Comparison of ENCODE assay signal across 8 cellular contexts in genomic region chr19:10339380-10339960, GRCh38. TPM values are rescaled to one million over a fixed set of nuclear protein-coding genes. Genes with fewer than 3 reads are reported as not detected.
DNase-seq lines count a peak whose midpoint lies in the region; ATAC-seq and TF ChIP-seq lines count a peak whose summit lies in the region.

ICAM3 (minus strand) TSS chr19:10339624; CDS start chr19:10339614, 10 bp downstream.

- no peak within 1 kb of the TSS for H3K4me3 Mint-ChIP-seq in mesothelial cell of epicardium

- no peaks in the 10 kb centered on the region for H3K9me3 ChIP-seq in mucosa of descending colon

- no peaks in the 10 kb centered on the region for H3K27me3 Mint-ChIP-seq in mesothelial cell of epicardium (ENCODE audit: low read depth)

- peaks cover 5% of the 10 kb centered on the region for H3K4me1 Mint-ChIP-seq in mesothelial cell of epicardium

- H3K4me1 ChIP-seq in mucosa of descending colon (ENCODE audit: low read depth), result peaks cover 4% of the 10 kb centered on the region

- no peaks in the 10 kb centered on the region for H3K36me3 ChIP-seq in mucosa of descending colon (ENCODE audit: low read depth)

- DNase-seq in GM20000 (ENCODE audit: low spot score), result peak; percentile 72
- peak; percentile 74 to 77 for DNase-seq in NOMO-1 (lab: John Stamatoyannopoulos, UW; ENCODE audit: unreplicated experiment in 2 of 2)
- peak; percentile 44 for DNase-seq in activated T-helper 1 cell treated with Interleukin-2 at 50 U/mL for 16 hours (ENCODE audit: low read depth)
- DNase-seq in mucosa of descending colon, result peak; percentile 36 to 83 (median 56)
- DNase-seq in mesothelial cell of epicardium (ENCODE audit: low spot score in 2 of 2, unreplicated experiment in 2 of 2), result no peak
- no peak for DNase-seq in ecto neural progenitor cell (ENCODE audit: low spot score)
- no peak for DNase-seq in DMS153 treated with DMSO at 0.1 percent for 48 hours (lab: John Stamatoyannopoulos, UW; ENCODE audit: unreplicated experiment)
- DNase-seq in kidney tubule cell (ENCODE audit: low spot score), result no peak

- H3K27ac Mint-ChIP-seq in mesothelial cell of epicardium, result no peak within 1 kb of the TSS

- intact Hi-C loops in mucosa of descending colon (cut with DNase I, micrococcal nuclease), result no loop called here

- ATAC-seq in mucosa of descending colon, result peak; percentile 43

- H3K36me3 Mint-ChIP-seq in mesothelial cell of epicardium, result no peaks in the 10 kb centered on the region

- no peak within 1 kb of the TSS for H3K4me3 ChIP-seq in mucosa of descending colon

- no peaks in the 10 kb centered on the region for H3K9me3 Mint-ChIP-seq in mesothelial cell of epicardium

- TF ChIP-seq CTCF in GM20000 (IDR thresholded peaks at IDR 0.05; ENCODE audit: extremely low read depth, missing control alignments) (no peak), mucosa of descending colon (IDR thresholded peaks at IDR 0.05) (no peak), mesothelial cell of epicardium (IDR thresholded peaks at IDR 0.05; ENCODE audit: unreplicated experiment) (no peak)

RNA-seq across cellular contexts. Expression of gene ICAM3, which starts in this region (rescaled TPM):
- total RNA-seq in mucosa of descending colon (10 to 100 TPM; 16.0 to 31.6 (median 28.0) TPM), mesothelial cell of epicardium (2.0 to 2.7 TPM (median 2.3 TPM) in 3 replicates)

Comparison
In these comparisons a context has a peak if more than half of its experiments do, and no peak if none do; other contexts are left out.
1. DNase-seq: peak in GM20000 (single experiment), NOMO-1 (2 of 2), activated T-helper 1 cell treated with Interleukin-2 at 50 U/mL for 16 hours (single experiment) and mucosa of descending colon (3 of 3); none in mesothelial cell of epicardium (0 of 2), ecto neural progenitor cell (single experiment), DMS153 treated with DMSO at 0.1 percent for 48 hours (single experiment) and kidney tubule cell (single experiment).